Comparison of ENCODE assay signal across 18 cellular contexts in the genomic region with DNA sequence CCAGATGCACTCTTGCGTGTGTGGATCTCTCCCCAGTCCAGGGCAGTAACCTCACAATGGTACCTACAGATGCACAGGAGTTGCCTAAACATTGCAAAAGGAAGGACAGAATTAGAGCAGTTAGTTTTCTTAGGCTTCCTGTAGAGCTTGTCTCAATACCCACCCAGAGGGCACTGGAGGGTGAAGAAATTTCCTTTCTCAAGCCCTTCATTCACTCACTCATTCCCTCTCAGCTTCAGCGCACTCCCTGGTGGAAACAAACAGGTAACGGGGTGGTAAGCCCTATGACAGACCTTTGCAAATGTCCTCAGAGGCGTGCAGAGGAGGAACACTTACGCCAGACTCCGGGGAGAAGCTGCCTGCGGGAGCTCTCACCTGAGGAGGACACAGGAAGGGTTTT.
A peak's percentile ranks its signal among the peaks of the same experiment; 100 is the strongest.
DNase-seq lines count a peak whose midpoint lies in the region; ATAC-seq and TF ChIP-seq lines count a peak whose summit lies in the region.
"Had no signal": no experiment of that assay in that cellular context is flagged by ENCODE, and none has a peak within 500 bp of the region (broad histone marks: within the 10 kb centered on the region; RNA-seq: fewer than 3 reads in every experiment).

No MANE protein-coding gene starts in this region.

- H3K27me3 ChIP-seq in breast epithelium (peaks cover 0 to 5% of the 10 kb centered on the region in 2 donors), mammary epithelial cell (ENCODE audit: insufficient read depth, low read length) (no peaks in the 10 kb centered on the region), thyroid gland (no peaks in the 10 kb centered on the region), stomach (peaks cover 0 to 14% (median 0%) of the 10 kb centered on the region in 3 donors)
- H3K27me3 ChIP-seq: ascending aorta, sigmoid colon had no signal

- in situ Hi-C loops in mammary epithelial cell (cut with MboI; ENCODE audit: low sequenced_read_pairs in 2 of 2), result no loop called here

- H3K9me3 ChIP-seq in breast epithelium, result no peaks in the 10 kb centered on the region
- no peaks in the 10 kb centered on the region for H3K9me3 ChIP-seq in mammary epithelial cell (replicated peaks; ENCODE audit: insufficient read depth, low read length)
- H3K9me3 ChIP-seq in thyroid gland, result no peaks in the 10 kb centered on the region
- H3K9me3 ChIP-seq in stomach, result no peaks in the 10 kb centered on the region
- H3K9me3 ChIP-seq: ascending aorta, sigmoid colon had no signal

- no peaks in the 10 kb centered on the region for H3K79me2 ChIP-seq in mammary epithelial cell (ENCODE audit: insufficient read depth, low read length)

- H3K27ac Mint-ChIP-seq in MCF 10A (ENCODE audit: low read depth, unreplicated experiment), result peak overlapping the region; percentile 54
- H3K27ac Mint-ChIP-seq: activated CD8-positive, alpha-beta T cell treated with anti-CD3 and anti-CD28 coated beads, Interleukin-2, amount 10 ng/mL, durations not matched to agents 7 days and 5 days; CD8-positive, alpha-beta T cell had no signal

- CTCF ChIA-PET in MCF 10A (lab: Yijun Ruan, JAX) (interaction anchor here (0.6 to 2.1 kb wide), 5 partner anchors 18 to 1591 kb away, joined by 3 to 7 read pairs (median 5); no protein-coding TSS in a partner anchor), mammary epithelial cell (lab: Charles Lee; ENCODE audit: low non-redundant PET) (no interaction called here)

- intact Hi-C loops in MCF 10A (cut with micrococcal nuclease) (no loop called here), breast epithelium (cut with DNase I; ENCODE audit: low total_unique reads) (no loop called here), mammary epithelial cell (cut with micrococcal nuclease) (no loop called here), thyroid gland (cut with DNase I) (no loop called here), stomach (cut with DNase I; ENCODE audit: low total_unique reads) (no loop called here)

- DNase-seq in MCF 10A (ENCODE audit: unreplicated experiment) (peak; percentile 96), breast epithelium (ENCODE audit: low spot score in 2 of 2) (no peak), mammary epithelial cell (no peak), thyroid gland (peak; percentile 44 to 55), NCI-H69 (lab: John Stamatoyannopoulos, UW) (no peak), activated gamma-delta T cell treated with Interleukin-2 at 50 U/mL for 16 hours (no peak), stomach (no peak)
- DNase-seq: activated CD8-positive, alpha-beta T cell treated with anti-CD3 and anti-CD28 coated beads, Interleukin-2, amount 10 ng/mL, durations not matched to agents 7 days and 5 days; activated effector memory CD4-positive, alpha-beta T cell treated with anti-CD3 and anti-CD28 coated beads, Interleukin-2, amount 50 U/mL, for 16 hours; CD8-positive, alpha-beta T cell; NCI-H1105; sigmoid colon; stimulated activated CD4-positive, alpha-beta T cell treated with anti-CD3 and anti-CD28 coated beads, Interleukin-4, amount 100 ng/mL, for 24 hours had no signal

- no peaks in the 10 kb centered on the region for H3K27me3 Mint-ChIP-seq in MCF 10A (ENCODE audit: insufficient read depth, unreplicated experiment)

- no peak overlapping the region for H2AFZ ChIP-seq in mammary epithelial cell (ENCODE audit: low read depth, low read length)

- BruUV-seq in MCF 10A (replicated peaks; lab: Mats Ljungman, UMichigan) (no TSS peak), mammary epithelial cell (replicated peaks; lab: Mats Ljungman, UMichigan) (no TSS peak)

- no peak for TF ChIP-seq POLR2A in breast epithelium (IDR thresholded peaks at IDR 0.05)
- TF ChIP-seq POLR2A in thyroid gland (IDR thresholded peaks at IDR 0.05), result no peak
- TF ChIP-seq POLR2A in stomach (IDR thresholded peaks at IDR 0.05), result no peak

- WGBS in mammary epithelial cell (ENCODE audit: low coverage, missing lambda C conversion rate), result 96% methylated on average over 3 of the region's 7 CpGs
- WGBS in thyroid gland, 2 donors, result 54 to 73% methylated on average over 7 of the region's 7 CpGs
- WGBS in stomach, 5 donors, result 83 to 95% (median 93%) methylated on average over 7 of the region's 7 CpGs

- H3K9ac ChIP-seq in mammary epithelial cell (ENCODE audit: insufficient read depth, low read length), result no peak overlapping the region

- peaks cover 70% of the 10 kb centered on the region for H3K4me1 Mint-ChIP-seq in MCF 10A (ENCODE audit: insufficient read depth, unreplicated experiment)

- dilution Hi-C loops in mammary epithelial cell (cut with HindIII; ENCODE audit: low sequenced_read_pairs), result no loop called here

- TF ChIP-seq EP300 in stomach (IDR thresholded peaks at IDR 0.05), result no peak

- peaks cover 5% of the 10 kb centered on the region for H3K36me3 Mint-ChIP-seq in MCF 10A (ENCODE audit: insufficient read depth, unreplicated experiment)
- H3K36me3 Mint-ChIP-seq: CD8-positive, alpha-beta T cell had no signal

- no peaks in the 10 kb centered on the region for H3K9me3 Mint-ChIP-seq in MCF 10A (ENCODE audit: unreplicated experiment)
- H3K9me3 Mint-ChIP-seq: CD8-positive, alpha-beta T cell had no signal

- H3K36me3 ChIP-seq in breast epithelium (no peaks in the 10 kb centered on the region), mammary epithelial cell (ENCODE audit: insufficient read depth, low read length) (no peaks in the 10 kb centered on the region), thyroid gland (no peaks in the 10 kb centered on the region), stomach (no peaks in the 10 kb centered on the region)
- H3K36me3 ChIP-seq: ascending aorta, sigmoid colon had no signal

- H3K4me3 Mint-ChIP-seq in MCF 10A (ENCODE audit: unreplicated experiment), result no peak overlapping the region
- H3K4me3 Mint-ChIP-seq: activated CD8-positive, alpha-beta T cell treated with anti-CD3 and anti-CD28 coated beads, Interleukin-2, amount 10 ng/mL, durations not matched to agents 7 days and 5 days; CD8-positive, alpha-beta T cell had no signal

- H3K4me3 ChIP-seq in breast epithelium (no peak overlapping the region), mammary epithelial cell (replicated peaks in 1 of 3; ENCODE audit: insufficient read depth in 1 of 3, low read depth in 2 of 3, low read length in 3 of 3) (no peak overlapping the region), thyroid gland (replicated peaks in 1 of 3) (no peak overlapping the region), stomach (no peak overlapping the region)
- H3K4me3 ChIP-seq: ascending aorta, coronary artery, sigmoid colon had no signal

- H3K4me2 ChIP-seq in mammary epithelial cell (ENCODE audit: insufficient read depth, low read depth, low read length), result no peak overlapping the region

- H4K20me1 ChIP-seq in mammary epithelial cell (ENCODE audit: insufficient read depth, low read length), result no peaks in the 10 kb centered on the region

- H3K27ac ChIP-seq in breast epithelium (no peak overlapping the region), mammary epithelial cell (ENCODE audit: insufficient read depth, low read depth, low read length) (peak overlapping the region; percentile 73), thyroid gland (no peak overlapping the region), stomach (no peak overlapping the region)
- H3K27ac ChIP-seq: ascending aorta had no signal

- no peaks in the 10 kb centered on the region for H3K4me1 ChIP-seq in breast epithelium
- peaks cover 70% of the 10 kb centered on the region for H3K4me1 ChIP-seq in mammary epithelial cell (ENCODE audit: insufficient read depth, low read length)
- peaks cover 31 to 41% of the 10 kb centered on the region in 2 donors for H3K4me1 ChIP-seq in thyroid gland
- H3K4me1 ChIP-seq in stomach, result peaks cover 26 to 44% (median 31%) of the 10 kb centered on the region in 4 donors
- H3K4me1 ChIP-seq: ascending aorta had no signal

- POLR2A ChIA-PET in MCF 10A (lab: Yijun Ruan, JAX), result interaction anchor here (0.7 to 6.6 kb wide), 8 partner anchors 21 to 461 kb away, joined by 3 to 162 read pairs (median 4); partner anchors contain the start of gene HES1

- ATAC-seq in HG03432 (IDR thresholded peaks at IDR 0.05; ENCODE audit: unreplicated experiment), result peak; percentile 30
- ATAC-seq: activated CD8-positive, alpha-beta T cell treated with anti-CD3 and anti-CD28 coated beads, Interleukin-2, amount 10 ng/mL, durations not matched to agents 7 days and 5 days; CD8-positive, alpha-beta T cell; left ventricle myocardium superior; SK-N-SH treated with all-trans-retinoic acid at 6 μM for 48 hours had no signal

- TF ChIP-seq CTCF in MCF 10A (IDR thresholded peaks at IDR 0.05; ENCODE audit: unreplicated experiment), result no peak
- no peak for TF ChIP-seq CTCF in breast epithelium (IDR thresholded peaks at IDR 0.05)
- no peak for TF ChIP-seq CTCF in mammary epithelial cell (conservative IDR thresholded peaks at IDR 0.05 in 1 of 2, IDR thresholded peaks at IDR 0.05 in 1 of 2; ENCODE audit: extremely low read depth in 1 of 2, insufficient read depth in 1 of 2, low read depth in 1 of 2, low read length in 2 of 2)
- no peak for TF ChIP-seq CTCF in thyroid gland (IDR thresholded peaks at IDR 0.05)
- TF ChIP-seq CTCF in stomach (IDR thresholded peaks at IDR 0.05), result no peak

Comparison
In these comparisons a context has a peak if more than half of its experiments do, and no peak if none do; other contexts are left out.
1. DNase-seq: peak in MCF 10A (single experiment) and thyroid gland (2 of 2); none in breast epithelium (0 of 2), mammary epithelial cell (single experiment), NCI-H69 (single experiment), activated gamma-delta T cell treated with Interleukin-2 at 50 U/mL for 16 hours (single experiment) and stomach (single experiment).